ENCODE assay signal across 9 cellular contexts in the genomic region with DNA sequence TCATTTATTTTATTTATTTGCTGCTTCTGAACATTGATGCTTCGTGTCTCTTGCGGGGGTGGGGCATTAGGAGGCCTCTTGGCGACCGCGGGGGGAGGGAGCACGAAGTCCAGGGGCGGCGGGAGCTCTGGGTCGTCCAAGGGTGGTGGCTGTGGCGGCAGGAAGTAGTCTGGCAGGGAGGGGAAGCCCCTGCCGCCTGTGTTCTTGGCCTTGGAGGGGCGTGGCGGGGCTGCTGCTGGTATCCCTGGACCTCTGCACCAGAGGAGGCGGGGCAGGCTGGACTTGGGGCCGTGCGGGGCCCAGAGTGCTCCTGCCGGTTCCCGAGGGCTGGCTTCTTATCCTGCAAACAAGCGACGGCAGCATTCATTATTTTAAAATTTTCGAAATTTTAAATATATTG.
DNase-seq lines count a peak whose midpoint lies in the region; ATAC-seq and TF ChIP-seq lines count a peak whose summit lies in the region.
"Had no signal": no experiment of that assay in that cellular context is flagged by ENCODE, and none has a peak within 500 bp of the region (broad histone marks: within the 10 kb centered on the region; RNA-seq: fewer than 3 reads in every experiment).

No MANE protein-coding gene starts in this region.

- H3K27me3 ChIP-seq in GM06990 (replicated peaks; ENCODE audit: control insufficient read depth, insufficient read depth, low read length), result no peaks in the 10 kb centered on the region
- no peaks in the 10 kb centered on the region for H3K27me3 ChIP-seq in effector memory CD4-positive, alpha-beta T cell (replicated peaks; ENCODE audit: control insufficient read depth, insufficient read depth, low read length, poor library complexity, severe bottlenecking)

- H3K4me1 ChIP-seq in effector memory CD4-positive, alpha-beta T cell (ENCODE audit: control insufficient read depth, insufficient read depth, low read length, poor library complexity, severe bottlenecking), result no peaks in the 10 kb centered on the region

- DNase-seq in GM06990 (ENCODE audit: extremely low read depth, insufficient read length) (peak; percentile 18), NCI-H2227 treated with DMSO at 0.1 percent for 48 hours (lab: John Stamatoyannopoulos, UW) (peak; percentile 66), left colon (peak; percentile 51 to 66), DMS 273 treated with DMSO at 0.1 percent for 48 hours (lab: John Stamatoyannopoulos, UW) (no peak), COR-L47 (lab: John Stamatoyannopoulos, UW) (no peak), NCI-H2081 (lab: John Stamatoyannopoulos, UW) (no peak)
- no peak for DNase-seq in effector memory CD4-positive, alpha-beta T cell

- no peaks in the 10 kb centered on the region for H3K9me3 ChIP-seq in effector memory CD4-positive, alpha-beta T cell (ENCODE audit: control insufficient read depth, low read length)

- intact Hi-C loops in left colon (cut with DNase I, micrococcal nuclease), result no loop called here

- no peak overlapping the region for H3K4me3 ChIP-seq in GM06990 (replicated peaks; ENCODE audit: low read depth, low read length)
- H3K4me3 ChIP-seq in effector memory CD4-positive, alpha-beta T cell (ENCODE audit: insufficient read depth, low read depth, low read length, poor library complexity, severe bottlenecking), result no peak overlapping the region
- H3K4me3 ChIP-seq: lung had no signal

- TF ChIP-seq CTCF in GM06990 (IDR thresholded peaks at IDR 0.05; ENCODE audit: insufficient read depth, low read length, poor library complexity, severe bottlenecking), result no peak

- ATAC-seq in GM21529 (IDR thresholded peaks at IDR 0.05; ENCODE audit: unreplicated experiment) (peak; percentile 85), left colon (peak; percentile 98)

- H3K27ac ChIP-seq in effector memory CD4-positive, alpha-beta T cell (ENCODE audit: insufficient read depth, low read length, poor library complexity, severe bottlenecking), result no peak overlapping the region

- H3K36me3 ChIP-seq in GM06990 (ENCODE audit: control insufficient read depth, insufficient read depth, low read length), result no peaks in the 10 kb centered on the region
- no peaks in the 10 kb centered on the region for H3K36me3 ChIP-seq in effector memory CD4-positive, alpha-beta T cell (ENCODE audit: control insufficient read depth, insufficient read depth, low read length)

Comparison
In these comparisons a context has a peak if more than half of its experiments do, and no peak if none do; other contexts are left out.
1. DNase-seq: peak in GM06990 (single experiment), NCI-H2227 treated with DMSO at 0.1 percent for 48 hours (single experiment) and left colon (2 of 2); none in effector memory CD4-positive, alpha-beta T cell (0 of 3), DMS 273 treated with DMSO at 0.1 percent for 48 hours (single experiment), COR-L47 (single experiment) and NCI-H2081 (0 of 2).